In the genomic region with DNA sequence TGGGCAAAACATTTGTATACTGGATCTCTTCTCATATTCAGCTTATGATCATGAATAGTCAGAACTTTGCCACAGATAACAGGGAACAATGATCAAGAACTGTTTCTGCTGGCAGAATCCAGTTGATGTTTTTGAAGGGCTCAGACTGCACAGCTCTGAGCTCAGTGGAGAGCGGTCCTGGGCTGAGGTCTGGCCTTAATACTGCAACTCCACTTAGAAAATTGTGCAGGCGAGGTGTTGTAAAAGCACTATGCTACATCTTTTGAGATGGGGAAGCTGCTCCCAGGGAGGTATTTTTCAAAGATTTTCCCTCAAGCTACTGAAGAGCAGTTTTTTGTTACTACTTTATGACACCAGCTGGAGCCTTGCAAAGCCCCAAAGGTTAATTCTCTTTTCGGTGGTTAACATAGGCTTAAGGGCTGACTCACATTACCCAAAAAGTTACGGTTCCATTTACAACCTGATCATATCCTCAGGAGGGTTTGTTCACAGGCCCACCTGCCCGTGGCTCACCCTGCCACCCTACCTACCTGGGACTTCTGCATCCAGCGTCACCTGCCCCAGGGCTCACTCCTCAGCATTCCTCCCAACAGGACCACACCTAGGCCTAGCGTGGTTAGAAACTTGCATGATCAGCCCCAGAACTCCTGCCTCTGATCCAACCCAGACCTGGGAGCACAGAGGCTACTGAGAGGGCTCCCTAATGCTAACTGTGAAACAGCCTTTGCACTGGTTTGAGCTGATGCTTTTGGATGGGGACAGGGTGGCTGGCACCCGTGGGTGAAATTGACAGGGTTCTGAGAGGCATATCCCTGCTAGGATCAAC, we compare ENCODE assay signal across 11 cellular contexts.
DNase-seq lines count a peak whose midpoint lies in the region; ATAC-seq, FAIRE-seq and TF ChIP-seq lines count a peak whose summit lies in the region.
"Had no signal": no experiment of that assay in that cellular context is flagged by ENCODE, and none has a peak within 500 bp of the region (broad histone marks: within the 10 kb centered on the region; RNA-seq: fewer than 3 reads in every experiment).

No MANE protein-coding gene starts in this region.

- H3K27me3 Mint-ChIP-seq in CD8-positive, alpha-beta T cell (ENCODE audit: low read depth): no peaks in the 10 kb centered on the region
- H3K27me3 Mint-ChIP-seq in activated CD8-positive, alpha-beta T cell treated with anti-CD3 and anti-CD28 coated beads for 36 hours: no peaks in the 10 kb centered on the region

- intact Hi-C loops in CD8-positive, alpha-beta T cell (cut with DNase I, micrococcal nuclease): loop anchor here (1.0 to 10.0 kb wide), 5 partner anchors 10 to 228 kb away; no protein-coding TSS in a partner anchor
- intact Hi-C loops in activated CD8-positive, alpha-beta T cell treated with anti-CD3 and anti-CD28 coated beads for 36 hours (cut with micrococcal nuclease): loop anchor here (5.0 kb wide), 3 partner anchors 62 to 228 kb away; no protein-coding TSS in a partner anchor

- H3K27ac Mint-ChIP-seq in CD8-positive, alpha-beta T cell: peak overlapping the region; percentile 94
- H3K27ac Mint-ChIP-seq in activated CD8-positive, alpha-beta T cell treated with anti-CD3 and anti-CD28 coated beads for 36 hours: peak overlapping the region; percentile 92

- H3K27me3 ChIP-seq in CD8-positive, alpha-beta T cell (ENCODE audit: insufficient read depth, low read length): no peaks in the 10 kb centered on the region
- H3K27me3 ChIP-seq in foreskin keratinocyte: no peaks in the 10 kb centered on the region
- H3K27me3 ChIP-seq: BLaER1 treated with 17β-estradiol and CSF1 and Interleukin-3, amounts not matched to agents 10 nM and 100 nM had no signal

- no peaks in the 10 kb centered on the region for H3K9me3 Mint-ChIP-seq in CD8-positive, alpha-beta T cell
- H3K9me3 Mint-ChIP-seq in activated CD8-positive, alpha-beta T cell treated with anti-CD3 and anti-CD28 coated beads for 36 hours: no peaks in the 10 kb centered on the region

- CTCF ChIA-PET in CD8-positive, alpha-beta T cell (lab: Charles Lee): interaction anchor here (1.1 to 2.4 kb wide), 5 partner anchors 62 to 282 kb away, joined by 3 to 7 read pairs (median 5); no protein-coding TSS in a partner anchor
- CTCF ChIA-PET in activated CD8-positive, alpha-beta T cell treated with anti-CD3 and anti-CD28 coated beads for 36 hours (lab: Charles Lee): interaction anchor here (0.8 to 2.1 kb wide), 11 partner anchors 11 to 282 kb away, joined by 3 to 11 read pairs (median 4); no protein-coding TSS in a partner anchor

- H3K4me3 ChIP-seq in CD8-positive, alpha-beta T cell (ENCODE audit: low read depth, low read length): no peak overlapping the region
- H3K4me3 ChIP-seq: BLaER1 treated with 17β-estradiol and CSF1 and Interleukin-3, amounts not matched to agents 10 nM and 100 nM had no signal

- DNase-seq in CD8-positive, alpha-beta T cell: peak in 4 of 7 experiments; percentile 29 to 49 (median 41)
- DNase-seq in activated CD8-positive, alpha-beta T cell treated with anti-CD3 and anti-CD28 coated beads for 36 hours: peak; percentile 62
- DNase-seq in foreskin keratinocyte (peak; percentile 31 to 75), D721Med (ENCODE audit: insufficient read length, low spot score) (no peak), NCI-H1436 treated with DMSO at 0.1 percent for 48 hours (lab: John Stamatoyannopoulos, UW) (no peak)
- DNase-seq in activated effector memory CD4-positive, alpha-beta T cell treated with Interleukin-2 at 50 U/mL for 16 hours: no peak
- no peak for DNase-seq in NK-92 treated with Interleukin-12 subunit alpha and Interleukin-12 subunit beta, amount 100 ng/mL, for 24 hours (lab: John Stamatoyannopoulos, UW)
- DNase-seq: hypothalamus, NCI-H524 had no signal

- TF ChIP-seq CTCF in CD8-positive, alpha-beta T cell (IDR thresholded peaks at IDR 0.05): no peak
- TF ChIP-seq CTCF in activated CD8-positive, alpha-beta T cell treated with anti-CD3 and anti-CD28 coated beads for 36 hours (IDR thresholded peaks at IDR 0.05): no peak
- TF ChIP-seq CTCF in foreskin keratinocyte (conservative IDR thresholded peaks at IDR 0.05): no peak
- TF ChIP-seq CTCF in D721Med (IDR thresholded peaks at IDR 0.05; ENCODE audit: insufficient read depth, missing control alignments): no peak

- peaks cover 4% of the 10 kb centered on the region for H3K36me3 ChIP-seq in CD8-positive, alpha-beta T cell (ENCODE audit: insufficient read depth, low read length)

- H3K27ac ChIP-seq in CD8-positive, alpha-beta T cell (ENCODE audit: low read depth, low read length): peak overlapping the region; percentile 32
- peak overlapping the region; percentile 64 for H3K27ac ChIP-seq in foreskin keratinocyte

- H3K4me1 ChIP-seq in CD8-positive, alpha-beta T cell (ENCODE audit: insufficient read depth, low read length): peaks cover 92% of the 10 kb centered on the region
- peaks cover 28% of the 10 kb centered on the region for H3K4me1 ChIP-seq in foreskin keratinocyte

- POLR2A ChIA-PET in CD8-positive, alpha-beta T cell (lab: Charles Lee): interaction anchor here (0.8 to 1.7 kb wide), 4 partner anchors 9 to 59 kb away, joined by 3 to 5 read pairs (median 4); no protein-coding TSS in a partner anchor
- POLR2A ChIA-PET in activated CD8-positive, alpha-beta T cell treated with anti-CD3 and anti-CD28 coated beads for 36 hours (lab: Charles Lee): interaction anchor here (1.0 to 1.9 kb wide), 9 partner anchors 12 to 115 kb away, joined by 3 to 7 read pairs (median 4); no protein-coding TSS in a partner anchor

- no peaks in the 10 kb centered on the region for H3K9me3 ChIP-seq in CD8-positive, alpha-beta T cell (ENCODE audit: low read length)
- H3K9me3 ChIP-seq: BLaER1 treated with 17β-estradiol and CSF1 and Interleukin-3, amounts not matched to agents 10 nM and 100 nM had no signal

- H3K36me3 Mint-ChIP-seq in CD8-positive, alpha-beta T cell: peaks cover 68% of the 10 kb centered on the region
- peaks cover 67% of the 10 kb centered on the region for H3K36me3 Mint-ChIP-seq in activated CD8-positive, alpha-beta T cell treated with anti-CD3 and anti-CD28 coated beads for 36 hours (ENCODE audit: low read depth)

- H3K4me3 Mint-ChIP-seq in CD8-positive, alpha-beta T cell: peak overlapping the region; percentile 57
- H3K4me3 Mint-ChIP-seq in activated CD8-positive, alpha-beta T cell treated with anti-CD3 and anti-CD28 coated beads for 36 hours: peak overlapping the region; percentile 27

- ATAC-seq in CD8-positive, alpha-beta T cell: peak; percentile 32
- peak; percentile 70 for ATAC-seq in GM21529 (IDR thresholded peaks at IDR 0.05; ENCODE audit: unreplicated experiment)
- ATAC-seq in activated CD8-positive, alpha-beta T cell treated with anti-CD3 and anti-CD28 coated beads for 36 hours: peak; percentile 64
- peak; percentile 92 for ATAC-seq in foreskin keratinocyte

- no peak for FAIRE-seq in D721Med (lab: Jason Lieb, UNC)

- H3K4me1 Mint-ChIP-seq in CD8-positive, alpha-beta T cell (ENCODE audit: low read depth): peaks cover 91% of the 10 kb centered on the region
- H3K4me1 Mint-ChIP-seq in activated CD8-positive, alpha-beta T cell treated with anti-CD3 and anti-CD28 coated beads for 36 hours (ENCODE audit: low read depth): peaks cover 93% of the 10 kb centered on the region

Comparison
In these comparisons a context has a peak if more than half of its experiments do, and no peak if none do; other contexts are left out.
1. ATAC-seq: peak in every context shown above with its lines; median percentile 92 in foreskin keratinocyte; 70 in GM21529; 64 in activated CD8-positive, alpha-beta T cell treated with anti-CD3 and anti-CD28 coated beads for 36 hours; 32 in CD8-positive, alpha-beta T cell.
2. DNase-seq: peak in CD8-positive, alpha-beta T cell (4 of 7), activated CD8-positive, alpha-beta T cell treated with anti-CD3 and anti-CD28 coated beads for 36 hours (single experiment) and foreskin keratinocyte (2 of 2); none in activated effector memory CD4-positive, alpha-beta T cell treated with Interleukin-2 at 50 U/mL for 16 hours (single experiment), NK-92 treated with Interleukin-12 subunit alpha and Interleukin-12 subunit beta, amount 100 ng/mL, for 24 hours (single experiment), D721Med (single experiment) and NCI-H1436 treated with DMSO at 0.1 percent for 48 hours (single experiment).